20 cellular contexts compared by ENCODE assay signal in genomic region chr7:28483868-28484267, GRCh38.
DNase-seq lines count a peak whose midpoint lies in the region; ATAC-seq, FAIRE-seq and TF ChIP-seq lines count a peak whose summit lies in the region.
"Had no signal": no experiment of that assay in that cellular context is flagged by ENCODE, and none has a peak within 500 bp of the region (broad histone marks: within the 10 kb centered on the region; RNA-seq: fewer than 3 reads in every experiment).

No MANE protein-coding gene starts in this region.

- H3K4me2 ChIP-seq in astrocyte (ENCODE audit: low read length) = peak overlapping the region; percentile 43

- H3K27ac Mint-ChIP-seq in HFFc6 (peak overlapping the region; percentile 52; the same call in 1 of the 2 replicates), astrocyte (ENCODE audit: unreplicated experiment) (peak overlapping the region; percentile 77)
- H3K27ac Mint-ChIP-seq in activated naive CD8-positive, alpha-beta T cell treated with anti-CD3 and anti-CD28 coated beads, Interleukin-2, amount 50 U/mL, for 24 hours = no peak overlapping the region
- H3K27ac Mint-ChIP-seq: activated naive CD4-positive, alpha-beta T cell treated with anti-CD3 and anti-CD28 coated beads, Interleukin-2, amount 50 U/mL, for 72 hours; CD14-positive monocyte had no signal

- H3K36me3 Mint-ChIP-seq in HFFc6 (ENCODE audit: low read depth) (peaks cover 2% of the 10 kb centered on the region), astrocyte (ENCODE audit: low read depth, unreplicated experiment) (peaks cover under 1% of the 10 kb centered on the region)
- no peaks in the 10 kb centered on the region for H3K36me3 Mint-ChIP-seq in activated naive CD8-positive, alpha-beta T cell treated with anti-CD3 and anti-CD28 coated beads, Interleukin-2, amount 50 U/mL, for 24 hours (ENCODE audit: low read depth)
- H3K36me3 Mint-ChIP-seq: CD14-positive monocyte had no signal

- peaks cover 50% of the 10 kb centered on the region for H3K4me1 ChIP-seq in astrocyte (ENCODE audit: insufficient read depth, low read length)

- H3K9me3 Mint-ChIP-seq in HFFc6 (peaks cover 6% of the 10 kb centered on the region; the same call in 1 of the 2 replicates), astrocyte (ENCODE audit: unreplicated experiment) (no peaks in the 10 kb centered on the region)
- H3K9me3 Mint-ChIP-seq in activated naive CD8-positive, alpha-beta T cell treated with anti-CD3 and anti-CD28 coated beads, Interleukin-2, amount 50 U/mL, for 24 hours = peaks cover under 1% of the 10 kb centered on the region
- H3K9me3 Mint-ChIP-seq: activated naive CD4-positive, alpha-beta T cell treated with anti-CD3 and anti-CD28 coated beads, Interleukin-2, amount 50 U/mL, for 72 hours; activated T-cell treated with anti-CD3 and anti-CD28 coated beads, Interleukin-2, amount 50 U/mL, for 4 hours; CD14-positive monocyte had no signal

- TF ChIP-seq CTCF in HFFc6 (IDR thresholded peaks at IDR 0.05) (no peak), astrocyte (IDR thresholded peaks at IDR 0.05; ENCODE audit: insufficient read depth, low read depth, low read length) (no peak)

- H3K9me3 ChIP-seq in astrocyte (ENCODE audit: insufficient read depth, low read depth, low read length) = no peaks in the 10 kb centered on the region
- H3K9me3 ChIP-seq: SJSA1 had no signal

- H3K79me2 ChIP-seq in astrocyte (ENCODE audit: insufficient read depth, low read length) = no peaks in the 10 kb centered on the region

- DNase-seq in AG20443 (ENCODE audit: low spot score) = peak; percentile 60
- peak; percentile 83 for DNase-seq in HFFc6
- DNase-seq in astrocyte (ENCODE audit: low read depth) = peak; percentile 76
- peak; percentile 57 for DNase-seq in myocyte (ENCODE audit: low read depth)
- DNase-seq in HPDE6-E6E7 (ENCODE audit: extremely low spot score) = no peak
- no peak for DNase-seq in activated naive CD8-positive, alpha-beta T cell treated with anti-CD3 and anti-CD28 coated beads, Interleukin-2, amount 50 U/mL, for 24 hours
- no peak for DNase-seq in NCI-H82 (lab: John Stamatoyannopoulos, UW)
- DNase-seq: activated CD4-positive, alpha-beta T cell treated with anti-CD3 and anti-CD28 coated beads, Interleukin-2, amount 50 U/mL, for 4 hours; activated T-cell treated with anti-CD3 and anti-CD28 coated beads, Interleukin-2, amount 50 U/mL, for 4 hours; central memory CD4-positive, alpha-beta T cell; effector memory CD4-positive, alpha-beta T cell; NCI-H1048; NCI-H446 had no signal

- peaks cover 34% of the 10 kb centered on the region; the same call in 1 of the 2 replicates for H3K4me1 Mint-ChIP-seq in HFFc6 (ENCODE audit: low read depth)
- H3K4me1 Mint-ChIP-seq in astrocyte (ENCODE audit: low read depth, unreplicated experiment) = peaks cover 52% of the 10 kb centered on the region
- H3K4me1 Mint-ChIP-seq in activated naive CD8-positive, alpha-beta T cell treated with anti-CD3 and anti-CD28 coated beads, Interleukin-2, amount 50 U/mL, for 24 hours = peaks cover 6% of the 10 kb centered on the region

- H3K27me3 ChIP-seq in astrocyte (ENCODE audit: insufficient read depth, low read length) = no peaks in the 10 kb centered on the region
- H3K27me3 ChIP-seq: SJSA1 had no signal

- H3K27me3 Mint-ChIP-seq in HFFc6 (ENCODE audit: insufficient read depth) = peaks cover 4% of the 10 kb centered on the region; the same call in 1 of the 2 replicates
- H3K27me3 Mint-ChIP-seq in astrocyte (ENCODE audit: low read depth, unreplicated experiment) = no peaks in the 10 kb centered on the region
- peaks cover 10% of the 10 kb centered on the region for H3K27me3 Mint-ChIP-seq in activated naive CD8-positive, alpha-beta T cell treated with anti-CD3 and anti-CD28 coated beads, Interleukin-2, amount 50 U/mL, for 24 hours

- FAIRE-seq in astrocyte (lab: Jason Lieb, UNC) = peak; percentile 55
- FAIRE-seq: frontal cortex had no signal

- no peak overlapping the region for H2AFZ ChIP-seq in astrocyte (ENCODE audit: low read depth, low read length)

- H3K36me3 ChIP-seq in astrocyte (ENCODE audit: insufficient read depth, low read length) = no peaks in the 10 kb centered on the region
- H3K36me3 ChIP-seq: SJSA1 had no signal

- H3K4me3 ChIP-seq in astrocyte (ENCODE audit: insufficient read depth, low read depth, low read length) = no peak overlapping the region
- H3K4me3 ChIP-seq: lung, SJSA1 had no signal

- no peak overlapping the region for H3K9ac ChIP-seq in astrocyte (ENCODE audit: low read length)

- no peaks in the 10 kb centered on the region for H4K20me1 ChIP-seq in astrocyte (ENCODE audit: insufficient read depth, low read length)

- no peak for ATAC-seq in activated naive CD8-positive, alpha-beta T cell treated with anti-CD3 and anti-CD28 coated beads, Interleukin-2, amount 50 U/mL, for 24 hours
- no peak for ATAC-seq in HG02759 (IDR thresholded peaks at IDR 0.05; ENCODE audit: unreplicated experiment)
- ATAC-seq: activated naive CD4-positive, alpha-beta T cell treated with anti-CD3 and anti-CD28 coated beads, Interleukin-2, amount 50 U/mL, for 72 hours; activated T-cell treated with anti-CD3 and anti-CD28 coated beads, Interleukin-2, amount 50 U/mL, for 4 hours had no signal

- H3K4me3 Mint-ChIP-seq in HFFc6 (no peak overlapping the region), astrocyte (ENCODE audit: unreplicated experiment) (no peak overlapping the region)
- H3K4me3 Mint-ChIP-seq in activated naive CD8-positive, alpha-beta T cell treated with anti-CD3 and anti-CD28 coated beads, Interleukin-2, amount 50 U/mL, for 24 hours = no peak overlapping the region
- H3K4me3 Mint-ChIP-seq: activated T-cell treated with anti-CD3 and anti-CD28 coated beads, Interleukin-2, amount 50 U/mL, for 4 hours; CD14-positive monocyte; nephron had no signal

- H3K27ac ChIP-seq in astrocyte (ENCODE audit: low read depth, low read length) = peak overlapping the region; percentile 61

Comparison
In these comparisons a context has a peak if more than half of its experiments do, and no peak if none do; other contexts are left out.
1. DNase-seq: peak in AG20443 (single experiment), HFFc6 (single experiment), astrocyte (single experiment) and myocyte (single experiment); none in HPDE6-E6E7 (single experiment), activated naive CD8-positive, alpha-beta T cell treated with anti-CD3 and anti-CD28 coated beads, Interleukin-2, amount 50 U/mL, for 24 hours (single experiment) and NCI-H82 (single experiment).